Comparison of ENCODE assay signal across 8 cellular contexts in genomic region chr1:181104042-181104789, GRCh38. TPM values are rescaled to one million over a fixed set of nuclear protein-coding genes. Genes with fewer than 3 reads are reported as not detected.
A peak's percentile ranks its signal among the peaks of the same experiment; 100 is the strongest.
DNase-seq lines count a peak whose midpoint lies in the region; ATAC-seq and TF ChIP-seq lines count a peak whose summit lies in the region.

No MANE protein-coding gene starts in this region.

- peak; percentile 56 for TF ChIP-seq CTCF in DND-41 (IDR thresholded peaks at IDR 0.05; ENCODE audit: borderline replicate concordance, extremely low read depth, low read length, poor library complexity, severe bottlenecking)
- peak in 3 of 7 experiments; percentile 17 to 20 (median 17) for TF ChIP-seq CTCF in stomach (IDR thresholded peaks at IDR 0.05)

- WGBS in stomach, 5 donors, result 25 to 36% (median 29%) methylated on average over 17 of the region's 17 CpGs

- H3K9ac ChIP-seq in DND-41 (ENCODE audit: low read depth, low read length) (peak overlapping the region; percentile 95), iPS-18a (ENCODE audit: low read length) (peak overlapping the region; percentile 72)

- H4K20me1 ChIP-seq in DND-41 (ENCODE audit: insufficient read depth, low read length), result no peaks in the 10 kb centered on the region

- H3K4me3 ChIP-seq in DND-41 (ENCODE audit: low read depth in 1 of 2, low read length in 2 of 2), result peak overlapping the region; percentile 50 to 76; a peak in 3 of 4 replicates
- H3K4me3 ChIP-seq in iPS-18a (ENCODE audit: low read length), result peak overlapping the region; percentile 85
- peak overlapping the region; percentile 64 to 74 (median 69) for H3K4me3 ChIP-seq in stomach

- peak overlapping the region; percentile 78 for H3K4me3 Mint-ChIP-seq in activated naive CD8-positive, alpha-beta T cell treated with anti-CD3 and anti-CD28 coated beads for 36 hours

- DNase-seq in DND-41 (no peak), stomach (no peak), CD1c-positive myeloid dendritic cell (ENCODE audit: extremely low spot score) (no peak), NCI-H1048 (lab: John Stamatoyannopoulos, UW) (no peak)
- no peak for DNase-seq in activated naive CD8-positive, alpha-beta T cell treated with anti-CD3 and anti-CD28 coated beads for 36 hours

- peaks cover 60% of the 10 kb centered on the region for H3K4me1 Mint-ChIP-seq in activated naive CD8-positive, alpha-beta T cell treated with anti-CD3 and anti-CD28 coated beads for 36 hours

- peaks cover 3% of the 10 kb centered on the region for H3K9me3 Mint-ChIP-seq in activated naive CD8-positive, alpha-beta T cell treated with anti-CD3 and anti-CD28 coated beads for 36 hours

- H3K4me1 ChIP-seq in DND-41 (ENCODE audit: insufficient read depth, low read length), result peaks cover 67% of the 10 kb centered on the region
- peaks cover 58% of the 10 kb centered on the region for H3K4me1 ChIP-seq in iPS-18a (ENCODE audit: control insufficient read depth, low read depth, low read length)
- H3K4me1 ChIP-seq in stomach, result peaks cover 13 to 65% (median 39%) of the 10 kb centered on the region in 4 donors

- peak overlapping the region; percentile 64 for H3K4me2 ChIP-seq in DND-41 (ENCODE audit: insufficient read depth, low read length)

- H3K36me3 ChIP-seq in DND-41 (ENCODE audit: insufficient read depth, low read length) (no peaks in the 10 kb centered on the region), iPS-18a (ENCODE audit: control insufficient read depth, low read depth, low read length) (no peaks in the 10 kb centered on the region), stomach (no peaks in the 10 kb centered on the region)

- no peaks in the 10 kb centered on the region for H3K36me3 Mint-ChIP-seq in activated naive CD8-positive, alpha-beta T cell treated with anti-CD3 and anti-CD28 coated beads for 36 hours

- H3K79me2 ChIP-seq in DND-41 (ENCODE audit: insufficient read depth, low read length), result peaks cover 7% of the 10 kb centered on the region

- peak overlapping the region; percentile 85 for H2AFZ ChIP-seq in DND-41 (ENCODE audit: low read depth, low read length)

- peak overlapping the region; percentile 78 for H3K27ac ChIP-seq in DND-41 (ENCODE audit: low read length)
- peak overlapping the region; percentile 45 for H3K27ac ChIP-seq in iPS-18a (ENCODE audit: low read length)
- peak overlapping the region; percentile 33 to 90 (median 89) for H3K27ac ChIP-seq in stomach

- H3K27ac Mint-ChIP-seq in activated naive CD8-positive, alpha-beta T cell treated with anti-CD3 and anti-CD28 coated beads for 36 hours, result peak overlapping the region; percentile 35

- H3K27me3 ChIP-seq in DND-41 (ENCODE audit: insufficient read depth, low read length, poor library complexity) (peaks cover 8% of the 10 kb centered on the region), iPS-18a (ENCODE audit: control insufficient read depth, insufficient read depth, low read length) (peaks cover 63% of the 10 kb centered on the region), stomach (no peaks in the 10 kb centered on the region)

- H3K9me3 ChIP-seq in DND-41 (ENCODE audit: insufficient read depth, low read length, severe bottlenecking) (no peaks in the 10 kb centered on the region), iPS-18a (ENCODE audit: control insufficient read depth, low read depth, low read length) (no peaks in the 10 kb centered on the region), stomach (no peaks in the 10 kb centered on the region)

- no peak for ATAC-seq in DND-41 (ENCODE audit: insufficient read depth, low read depth)
- ATAC-seq in HG03108 (IDR thresholded peaks at IDR 0.05; ENCODE audit: unreplicated experiment), result peak; percentile 6
- no peak for ATAC-seq in GM19395 (IDR thresholded peaks at IDR 0.05; ENCODE audit: unreplicated experiment)

- TF ChIP-seq EP300 in stomach (IDR thresholded peaks at IDR 0.05), result no peak

- TF ChIP-seq POLR2A in stomach (IDR thresholded peaks at IDR 0.05), result no peak

- intact Hi-C loops in stomach (cut with DNase I; ENCODE audit: low total_unique reads), result no loop called here

- peaks cover 13% of the 10 kb centered on the region for H3K27me3 Mint-ChIP-seq in activated naive CD8-positive, alpha-beta T cell treated with anti-CD3 and anti-CD28 coated beads for 36 hours

RNA-seq across cellular contexts. Expression of gene IER5, which starts 15.7 kb away (rescaled TPM):
- total RNA-seq in activated naive CD8-positive, alpha-beta T cell treated with anti-CD3 and anti-CD28 coated beads for 36 hours, result 10 to 100 TPM; 29.7 to 30.3 TPM
- 10 to 100 TPM in 3 of 5 donors, 1 to 10 TPM in 2; 1.2 to 33.3 (median 13.6) TPM for total RNA-seq in stomach
- 10 to 100 TPM in 1 of 3 donors, 1 to 10 TPM in 2; 4.3 to 10.4 (median 6.4) TPM for polyA plus RNA-seq in stomach
